ENCODE assay signal across 10 cellular contexts in the genomic region with DNA sequence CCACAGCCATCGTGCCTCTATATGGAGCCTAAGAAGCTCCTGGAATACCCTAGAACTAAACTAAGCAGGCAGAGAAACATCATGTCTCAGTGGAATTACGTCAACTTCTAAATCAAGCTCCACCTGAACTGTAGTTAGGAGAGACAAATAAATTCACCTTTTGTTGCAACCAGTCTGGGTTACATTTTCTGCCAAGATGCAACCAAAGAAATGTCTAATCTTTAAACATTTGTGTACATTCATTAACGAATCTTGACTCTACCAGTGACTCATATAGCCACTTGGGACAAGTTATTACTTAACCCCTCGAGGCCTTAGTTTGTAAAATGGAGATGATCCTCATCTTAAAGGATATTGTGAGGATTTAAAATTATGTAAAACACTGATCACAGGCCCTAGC. TPM values are rescaled to one million over a fixed set of nuclear protein-coding genes. Genes with fewer than 3 reads are reported as not detected.
DNase-seq lines count a peak whose midpoint lies in the region; ATAC-seq and TF ChIP-seq lines count a peak whose summit lies in the region.
"Had no signal": no experiment of that assay in that cellular context is flagged by ENCODE, and none has a peak within 500 bp of the region (broad histone marks: within the 10 kb centered on the region; RNA-seq: fewer than 3 reads in every experiment).

No MANE protein-coding gene starts in this region.

- peaks cover 44% of the 10 kb centered on the region for H3K4me1 Mint-ChIP-seq in WTC11
- H3K4me1 Mint-ChIP-seq in stimulated activated naive B cell treated with anti-CD40 and anti-IgM and Interleukin-4, amounts not matched to agents 10 μg/mL and 1 μg/mL and 100 μg/mL, for 72 hours: no peaks in the 10 kb centered on the region

- H3K4me1 ChIP-seq in lung (ENCODE audit: control insufficient read depth in 2 of 2, insufficient read depth in 2 of 2, low read length in 2 of 2): peaks cover 4 to 16% of the 10 kb centered on the region in 2 donors

- POLR2A ChIA-PET in WTC11 (lab: Charles Lee): interaction anchor here (0.6 kb wide), 1 partner anchor 9 kb away, joined by 3 read pairs; a partner anchor contains a TSS

- H3K27ac ChIP-seq in lung (ENCODE audit: low read depth in 1 of 2, low read length in 1 of 2): peak overlapping the region in 1 of 2 donors; percentile 15

- H3K9me3 Mint-ChIP-seq in WTC11: no peaks in the 10 kb centered on the region
- H3K9me3 Mint-ChIP-seq in stimulated activated naive B cell treated with anti-CD40 and anti-IgM and Interleukin-4, amounts not matched to agents 10 μg/mL and 1 μg/mL and 100 μg/mL, for 72 hours: no peaks in the 10 kb centered on the region

- no peak overlapping the region for H3K4me3 ChIP-seq in lung

- ATAC-seq in GM18873 (IDR thresholded peaks at IDR 0.05; ENCODE audit: low FRiP score, unreplicated experiment) (peak; percentile 78), HG02938 (IDR thresholded peaks at IDR 0.05; ENCODE audit: unreplicated experiment) (peak; percentile 65), WTC11 (no peak), lung (ENCODE audit: insufficient read depth, low FRiP score) (peak; percentile 16), GM18519 (IDR thresholded peaks at IDR 0.05; ENCODE audit: low FRiP score, unreplicated experiment) (no peak)
- no peak for ATAC-seq in stimulated activated naive B cell treated with anti-CD40 and anti-IgM and Interleukin-4, amounts not matched to agents 10 μg/mL and 1 μg/mL and 100 μg/mL, for 72 hours (replicated peaks)

- H3K36me3 ChIP-seq in lung (ENCODE audit: control insufficient read depth in 2 of 2, insufficient read depth in 2 of 2, low read length in 2 of 2): no peaks in the 10 kb centered on the region

- DNase-seq in WTC11 (ENCODE audit: low spot score) (no peak), lung (ENCODE audit: low spot score) (no peak), HuH-7 (ENCODE audit: low spot score) (no peak), activated T-cell treated with anti-CD3 and anti-CD28 coated beads for 4 hours (no peak)
- DNase-seq in stimulated activated naive B cell treated with anti-CD40 and anti-IgM and Interleukin-4, amounts not matched to agents 10 μg/mL and 1 μg/mL and 100 μg/mL, for 72 hours: no peak
- DNase-seq: aorta, NCI-H510A had no signal

- H3K27ac Mint-ChIP-seq in WTC11: peak overlapping the region; percentile 1; the same call in 1 of the 2 replicates
- H3K27ac Mint-ChIP-seq in stimulated activated naive B cell treated with anti-CD40 and anti-IgM and Interleukin-4, amounts not matched to agents 10 μg/mL and 1 μg/mL and 100 μg/mL, for 72 hours: no peak overlapping the region

- H3K27me3 Mint-ChIP-seq in WTC11 (ENCODE audit: low read depth): no peaks in the 10 kb centered on the region
- H3K27me3 Mint-ChIP-seq in stimulated activated naive B cell treated with anti-CD40 and anti-IgM and Interleukin-4, amounts not matched to agents 10 μg/mL and 1 μg/mL and 100 μg/mL, for 72 hours: peaks cover 13 to 18% of the 10 kb centered on the region in 2 donors

- CTCF ChIA-PET in WTC11 (lab: Charles Lee): interaction anchor here (0.5 to 0.9 kb wide), 2 partner anchors 25 to 656 kb away, joined by 3 read pairs; no protein-coding TSS in a partner anchor

- no peaks in the 10 kb centered on the region for H3K27me3 ChIP-seq in lung (ENCODE audit: control insufficient read depth, insufficient read depth)

- no peaks in the 10 kb centered on the region for H3K9me3 ChIP-seq in lung (ENCODE audit: control insufficient read depth in 2 of 2, insufficient read depth in 1 of 2, low read length in 1 of 2)

- no peak overlapping the region for H3K4me3 Mint-ChIP-seq in WTC11
- H3K4me3 Mint-ChIP-seq in stimulated activated naive B cell treated with anti-CD40 and anti-IgM and Interleukin-4, amounts not matched to agents 10 μg/mL and 1 μg/mL and 100 μg/mL, for 72 hours: no peak overlapping the region

- TF ChIP-seq CTCF in WTC11 (IDR thresholded peaks at IDR 0.05): no peak
- TF ChIP-seq CTCF in lung (IDR thresholded peaks at IDR 0.05; ENCODE audit: control extremely low read depth, extremely low read depth): no peak

- no peaks in the 10 kb centered on the region for H3K36me3 Mint-ChIP-seq in WTC11
- no peaks in the 10 kb centered on the region for H3K36me3 Mint-ChIP-seq in stimulated activated naive B cell treated with anti-CD40 and anti-IgM and Interleukin-4, amounts not matched to agents 10 μg/mL and 1 μg/mL and 100 μg/mL, for 72 hours

- WGBS in lung, 2 donors: 57 to 70% methylated on average over 4 of the region's 4 CpGs

TF ChIP-seq in WTC11, 78 proteins besides CTCF, POLR2A, EP300 and RAD21:
- TF ChIP-seq, protein P1, sequence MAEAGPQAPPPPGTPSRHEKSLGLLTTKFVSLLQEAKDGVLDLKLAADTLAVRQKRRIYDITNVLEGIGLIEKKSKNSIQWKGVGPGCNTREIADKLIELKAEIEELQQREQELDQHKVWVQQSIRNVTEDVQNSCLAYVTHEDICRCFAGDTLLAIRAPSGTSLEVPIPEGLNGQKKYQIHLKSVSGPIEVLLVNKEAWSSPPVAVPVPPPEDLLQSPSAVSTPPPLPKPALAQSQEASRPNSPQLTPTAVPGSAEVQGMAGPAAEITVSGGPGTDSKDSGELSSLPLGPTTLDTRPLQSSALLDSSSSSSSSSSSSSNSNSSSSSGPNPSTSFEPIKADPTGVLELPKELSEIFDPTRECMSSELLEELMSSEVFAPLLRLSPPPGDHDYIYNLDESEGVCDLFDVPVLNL (CRISPR knock-in tag; IDR thresholded peaks at IDR 0.05; ENCODE audit: borderline replicate concordance, low read depth): no peak
- TF ChIP-seq KAT7 (CRISPR knock-in tag; IDR thresholded peaks at IDR 0.05; ENCODE audit: borderline replicate concordance): no peak
- no peak for TF ChIP-seq TP53 (CRISPR knock-in tag; IDR thresholded peaks at IDR 0.05)
- no peak for TF ChIP-seq TEAD1 (CRISPR knock-in tag; IDR thresholded peaks at IDR 0.05)
- TF ChIP-seq, protein P2, sequence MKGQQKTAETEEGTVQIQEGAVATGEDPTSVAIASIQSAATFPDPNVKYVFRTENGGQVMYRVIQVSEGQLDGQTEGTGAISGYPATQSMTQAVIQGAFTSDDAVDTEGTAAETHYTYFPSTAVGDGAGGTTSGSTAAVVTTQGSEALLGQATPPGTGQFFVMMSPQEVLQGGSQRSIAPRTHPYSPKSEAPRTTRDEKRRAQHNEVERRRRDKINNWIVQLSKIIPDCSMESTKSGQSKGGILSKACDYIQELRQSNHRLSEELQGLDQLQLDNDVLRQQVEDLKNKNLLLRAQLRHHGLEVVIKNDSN (CRISPR knock-in tag; IDR thresholded peaks at IDR 0.05): no peak
- TF ChIP-seq, protein P3, sequence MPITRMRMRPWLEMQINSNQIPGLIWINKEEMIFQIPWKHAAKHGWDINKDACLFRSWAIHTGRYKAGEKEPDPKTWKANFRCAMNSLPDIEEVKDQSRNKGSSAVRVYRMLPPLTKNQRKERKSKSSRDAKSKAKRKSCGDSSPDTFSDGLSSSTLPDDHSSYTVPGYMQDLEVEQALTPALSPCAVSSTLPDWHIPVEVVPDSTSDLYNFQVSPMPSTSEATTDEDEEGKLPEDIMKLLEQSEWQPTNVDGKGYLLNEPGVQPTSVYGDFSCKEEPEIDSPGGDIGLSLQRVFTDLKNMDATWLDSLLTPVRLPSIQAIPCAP (CRISPR knock-in tag; IDR thresholded peaks at IDR 0.05): no peak
- TF ChIP-seq, protein P4, sequence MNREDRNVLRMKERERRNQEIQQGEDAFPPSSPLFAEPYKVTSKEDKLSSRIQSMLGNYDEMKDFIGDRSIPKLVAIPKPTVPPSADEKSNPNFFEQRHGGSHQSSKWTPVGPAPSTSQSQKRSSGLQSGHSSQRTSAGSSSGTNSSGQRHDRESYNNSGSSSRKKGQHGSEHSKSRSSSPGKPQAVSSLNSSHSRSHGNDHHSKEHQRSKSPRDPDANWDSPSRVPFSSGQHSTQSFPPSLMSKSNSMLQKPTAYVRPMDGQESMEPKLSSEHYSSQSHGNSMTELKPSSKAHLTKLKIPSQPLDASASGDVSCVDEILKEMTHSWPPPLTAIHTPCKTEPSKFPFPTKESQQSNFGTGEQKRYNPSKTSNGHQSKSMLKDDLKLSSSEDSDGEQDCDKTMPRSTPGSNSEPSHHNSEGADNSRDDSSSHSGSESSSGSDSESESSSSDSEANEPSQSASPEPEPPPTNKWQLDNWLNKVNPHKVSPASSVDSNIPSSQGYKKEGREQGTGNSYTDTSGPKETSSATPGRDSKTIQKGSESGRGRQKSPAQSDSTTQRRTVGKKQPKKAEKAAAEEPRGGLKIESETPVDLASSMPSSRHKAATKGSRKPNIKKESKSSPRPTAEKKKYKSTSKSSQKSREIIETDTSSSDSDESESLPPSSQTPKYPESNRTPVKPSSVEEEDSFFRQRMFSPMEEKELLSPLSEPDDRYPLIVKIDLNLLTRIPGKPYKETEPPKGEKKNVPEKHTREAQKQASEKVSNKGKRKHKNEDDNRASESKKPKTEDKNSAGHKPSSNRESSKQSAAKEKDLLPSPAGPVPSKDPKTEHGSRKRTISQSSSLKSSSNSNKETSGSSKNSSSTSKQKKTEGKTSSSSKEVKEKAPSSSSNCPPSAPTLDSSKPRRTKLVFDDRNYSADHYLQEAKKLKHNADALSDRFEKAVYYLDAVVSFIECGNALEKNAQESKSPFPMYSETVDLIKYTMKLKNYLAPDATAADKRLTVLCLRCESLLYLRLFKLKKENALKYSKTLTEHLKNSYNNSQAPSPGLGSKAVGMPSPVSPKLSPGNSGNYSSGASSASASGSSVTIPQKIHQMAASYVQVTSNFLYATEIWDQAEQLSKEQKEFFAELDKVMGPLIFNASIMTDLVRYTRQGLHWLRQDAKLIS (CRISPR knock-in tag; IDR thresholded peaks at IDR 0.05; ENCODE audit: borderline replicate concordance): no peak
- no peak for TF ChIP-seq ETV6 (CRISPR knock-in tag; IDR thresholded peaks at IDR 0.05)
- no peak for TF ChIP-seq GTF2I (CRISPR knock-in tag; conservative IDR thresholded peaks at IDR 0.05)
- TF ChIP-seq ZNF671 (CRISPR knock-in tag; IDR thresholded peaks at IDR 0.05): no peak

RNA-seq across cellular contexts. Expression of a gene that starts 8.9 kb away (rescaled TPM):
- total RNA-seq in WTC11 (2021) (39.9 to 44.8 TPM (median 41.3 TPM) in 3 replicates), lung (100 to 1,000 TPM in 1 of 2 donors, 10 to 100 TPM in 1; 69.5 to 224 TPM)
- polyA plus RNA-seq in lung: 10 to 100 TPM in 1 of 2 donors, 1 to 10 TPM in 1; 8.2 to 16.4 TPM

Comparison
In these comparisons a context has a peak if more than half of its experiments do, and no peak if none do; other contexts are left out.
1. ATAC-seq: peak in GM18873 (single experiment), HG02938 (single experiment) and lung (single experiment); none in WTC11 (single experiment), GM18519 (single experiment) and stimulated activated naive B cell treated with anti-CD40 and anti-IgM and Interleukin-4, amounts not matched to agents 10 μg/mL and 1 μg/mL and 100 μg/mL, for 72 hours (0 of 2).